Comparison of ENCODE assay signal across 21 cellular contexts in genomic region chr1:205416326-205416725, GRCh38. TPM values are rescaled to one million over a fixed set of nuclear protein-coding genes. Genes with fewer than 3 reads are reported as not detected.
"Had no signal": no experiment of that assay in that cellular context is flagged by ENCODE, and none has a peak within 500 bp of the region (broad histone marks: within the 10 kb centered on the region; RNA-seq: fewer than 3 reads in every experiment).

No MANE protein-coding gene starts in this region.

- H3K4me3 ChIP-seq: adrenal gland, coronary artery, esophagus muscularis mucosa, tibial artery, vagina had no signal

- H3K27ac Mint-ChIP-seq: activated CD4-positive, alpha-beta memory T cell treated with anti-CD3 and anti-CD28 coated beads, Interleukin-2, amount 10 ng/mL, durations not matched to agents 7 days and 5 days; activated T-cell treated with anti-CD3 and anti-CD28 coated beads, Interleukin-2, amount 50 U/mL, for 24 hours; stimulated activated memory B cell treated with anti-CD40 and anti-IgM and Interleukin-4, amounts not matched to agents 10 μg/mL and 1 μg/mL and 100 μg/mL, for 72 hours; WTC11 had no signal

- DNase-seq: activated CD4-positive, alpha-beta memory T cell treated with anti-CD3 and anti-CD28 coated beads, Interleukin-2, amount 10 ng/mL, durations not matched to agents 7 days and 5 days; activated CD4-positive, alpha-beta T cell treated with anti-CD3 and anti-CD28 coated beads for 4 hours; activated naive CD4-positive, alpha-beta T cell treated with anti-CD3 and anti-CD28 coated beads, Interleukin-2, amount 50 U/mL, for 16 hours; activated T-cell treated with anti-CD3 and anti-CD28 coated beads, Interleukin-2, amount 50 U/mL, for 24 hours; adrenal gland; foreskin fibroblast; left colon; naive B cell; stimulated activated CD4-positive, alpha-beta T cell treated with anti-CD3 and anti-CD28 coated beads, Interleukin-2, amount 100 ng/mL, for 48 hours; tibial artery had no signal

- H3K36me3 Mint-ChIP-seq: naive B cell; stimulated activated memory B cell treated with anti-CD40 and anti-IgM and Interleukin-4, amounts not matched to agents 10 μg/mL and 1 μg/mL and 100 μg/mL, for 72 hours; WTC11 had no signal

- ATAC-seq: left colon; stimulated activated memory B cell treated with anti-CD40 and anti-IgM and Interleukin-4, amounts not matched to agents 10 μg/mL and 1 μg/mL and 100 μg/mL, for 72 hours; WTC11 had no signal

- H3K9me3 Mint-ChIP-seq: activated CD4-positive, alpha-beta memory T cell treated with anti-CD3 and anti-CD28 coated beads, Interleukin-2, amount 10 ng/mL, durations not matched to agents 7 days and 5 days; activated T-cell treated with anti-CD3 and anti-CD28 coated beads, Interleukin-2, amount 50 U/mL, for 24 hours; central memory CD8-positive, alpha-beta T cell; naive B cell; stimulated activated memory B cell treated with anti-CD40 and anti-IgM and Interleukin-4, amounts not matched to agents 10 μg/mL and 1 μg/mL and 100 μg/mL, for 72 hours; WTC11 had no signal

- H3K27me3 ChIP-seq: adrenal gland, esophagus muscularis mucosa, tibial artery, vagina had no signal

- H3K27me3 Mint-ChIP-seq: activated T-cell treated with anti-CD3 and anti-CD28 coated beads, Interleukin-2, amount 50 U/mL, for 24 hours; central memory CD8-positive, alpha-beta T cell had no signal

- H3K9me3 ChIP-seq: adrenal gland, esophagus muscularis mucosa, neutrophil, tibial artery, vagina had no signal

- H3K27ac ChIP-seq: coronary artery, neutrophil, tibial artery, vagina had no signal

- H3K4me1 ChIP-seq: adrenal gland, tibial artery, vagina had no signal

- H3K4me3 Mint-ChIP-seq: activated CD4-positive, alpha-beta memory T cell treated with anti-CD3 and anti-CD28 coated beads, Interleukin-2, amount 10 ng/mL, durations not matched to agents 7 days and 5 days; activated T-cell treated with anti-CD3 and anti-CD28 coated beads, Interleukin-2, amount 50 U/mL, for 24 hours; central memory CD8-positive, alpha-beta T cell; naive B cell; stimulated activated memory B cell treated with anti-CD40 and anti-IgM and Interleukin-4, amounts not matched to agents 10 μg/mL and 1 μg/mL and 100 μg/mL, for 72 hours; WTC11 had no signal

- H3K4me1 Mint-ChIP-seq: activated CD4-positive, alpha-beta memory T cell treated with anti-CD3 and anti-CD28 coated beads, Interleukin-2, amount 10 ng/mL, durations not matched to agents 7 days and 5 days; central memory CD8-positive, alpha-beta T cell; naive B cell; stimulated activated memory B cell treated with anti-CD40 and anti-IgM and Interleukin-4, amounts not matched to agents 10 μg/mL and 1 μg/mL and 100 μg/mL, for 72 hours had no signal

- H3K36me3 ChIP-seq: adrenal gland, esophagus muscularis mucosa, neutrophil, tibial artery, vagina had no signal

RNA-seq across cellular contexts. Expression of gene LEMD1, which starts 5.5 kb away (rescaled TPM):
- total RNA-seq: adrenal gland; esophagus muscularis mucosa; skeletal muscle tissue; T-helper 2 cell treated with Interferon-gamma antibody and Interleukin-4, amounts not matched to agents 100 ng/mL and 5 ng/mL, for 36 hours; vagina had no signal

RNA-seq across cellular contexts. Expression of gene BLACAT1, which starts 39.5 kb away (rescaled TPM):
- total RNA-seq: adrenal gland, esophagus muscularis mucosa, mononuclear cell, skeletal muscle tissue had no signal

RNA-seq across cellular contexts. Expression of gene KLHDC8A, which starts 59.6 kb away (rescaled TPM):
- total RNA-seq: activated CD4-positive, alpha-beta memory T cell treated with anti-CD3 and anti-CD28 coated beads, Interleukin-2, amount 10 ng/mL, durations not matched to agents 7 days and 5 days; renal cortical epithelial cell; T-helper 2 cell treated with Interferon-gamma antibody and Interleukin-4, amounts not matched to agents 100 ng/mL and 5 ng/mL, for 36 hours; vagina had no signal
